ENCODE assay signal across 19 cellular contexts in genomic region chr2:174611851-174612250, GRCh38. TPM values are rescaled to one million over a fixed set of nuclear protein-coding genes. Genes with fewer than 3 reads are reported as not detected.
DNase-seq lines count a peak whose midpoint lies in the region; ATAC-seq and TF ChIP-seq lines count a peak whose summit lies in the region.
"Had no signal": no experiment of that assay in that cellular context is flagged by ENCODE, and none has a peak within 500 bp of the region (broad histone marks: within the 10 kb centered on the region; RNA-seq: fewer than 3 reads in every experiment).

No MANE protein-coding gene starts in this region.

- no peaks in the 10 kb centered on the region for H3K27me3 Mint-ChIP-seq in activated CD4-positive, alpha-beta T cell treated with anti-CD3 and anti-CD28 coated beads, Interleukin-2, amount 10 ng/mL, durations not matched to agents 24 days and 14 days
- H3K27me3 Mint-ChIP-seq in activated CD8-positive, alpha-beta T cell treated with anti-CD3 and anti-CD28 coated beads for 36 hours: no peaks in the 10 kb centered on the region
- no peaks in the 10 kb centered on the region for H3K27me3 Mint-ChIP-seq in natural killer cell treated with Interleukin-12 subunit alpha and Interleukin-12 subunit beta and Interleukin-15 and Interleukin-18, amount 100 ng/mL, for 72 hours

- no peak overlapping the region for H3K4me3 Mint-ChIP-seq in activated CD4-positive, alpha-beta T cell treated with anti-CD3 and anti-CD28 coated beads, Interleukin-2, amount 10 ng/mL, durations not matched to agents 24 days and 14 days
- no peak overlapping the region for H3K4me3 Mint-ChIP-seq in activated CD8-positive, alpha-beta T cell treated with anti-CD3 and anti-CD28 coated beads for 36 hours
- no peak overlapping the region for H3K4me3 Mint-ChIP-seq in natural killer cell treated with Interleukin-12 subunit alpha and Interleukin-12 subunit beta and Interleukin-15 and Interleukin-18, amount 100 ng/mL, for 72 hours

- no peak for TF ChIP-seq CTCF in activated CD8-positive, alpha-beta T cell treated with anti-CD3 and anti-CD28 coated beads for 36 hours (IDR thresholded peaks at IDR 0.05)
- TF ChIP-seq CTCF in ascending aorta (IDR thresholded peaks at IDR 0.05): no peak

- peaks cover 3% of the 10 kb centered on the region for H3K9me3 Mint-ChIP-seq in activated CD4-positive, alpha-beta T cell treated with anti-CD3 and anti-CD28 coated beads, Interleukin-2, amount 10 ng/mL, durations not matched to agents 24 days and 14 days
- H3K9me3 Mint-ChIP-seq in activated CD8-positive, alpha-beta T cell treated with anti-CD3 and anti-CD28 coated beads for 36 hours: peaks cover 1% of the 10 kb centered on the region
- no peaks in the 10 kb centered on the region for H3K9me3 Mint-ChIP-seq in natural killer cell treated with Interleukin-12 subunit alpha and Interleukin-12 subunit beta and Interleukin-15 and Interleukin-18, amount 100 ng/mL, for 72 hours

- DNase-seq in activated CD4-positive, alpha-beta T cell treated with anti-CD3 and anti-CD28 coated beads, Interleukin-2, amount 10 ng/mL, durations not matched to agents 24 days and 14 days: no peak
- no peak for DNase-seq in activated CD4-positive, alpha-beta T cell treated with anti-CD3 and anti-CD28 coated beads, Interleukin-2, amount 50 U/mL, for 4 hours
- no peak for DNase-seq in activated CD8-positive, alpha-beta T cell treated with anti-CD3 and anti-CD28 coated beads for 36 hours
- no peak for DNase-seq in natural killer cell treated with Interleukin-12 subunit alpha and Interleukin-12 subunit beta and Interleukin-15 and Interleukin-18, amount 100 ng/mL, for 72 hours (ENCODE audit: low spot score)
- DNase-seq in hepatic stellate cell (ENCODE audit: low spot score): no peak
- no peak for DNase-seq in ascending aorta (ENCODE audit: low spot score in 2 of 2)
- DNase-seq in amygdala (lab: John Stamatoyannopoulos, UW): no peak
- DNase-seq: activated CD8-positive, alpha-beta memory T cell treated with anti-CD3 and anti-CD28 coated beads, Interleukin-2, amount 50 U/mL, for 4 hours; amniotic stem cell; Caco-2; foreskin fibroblast; left lung; NCI-H187 treated with DMSO at 0.1 percent for 48 hours; stimulated activated CD4-positive, alpha-beta T cell treated with anti-CD3 and anti-CD28 coated beads, Interleukin-4, amount 100 ng/mL, for 1 hour; stimulated activated CD8-positive, alpha-beta memory T cell treated with anti-CD3 and anti-CD28 coated beads, Interleukin-4, amount 100 ng/mL, for 48 hours; upper lobe of left lung had no signal

- peaks cover 50% of the 10 kb centered on the region for H3K36me3 Mint-ChIP-seq in activated CD4-positive, alpha-beta T cell treated with anti-CD3 and anti-CD28 coated beads, Interleukin-2, amount 10 ng/mL, durations not matched to agents 24 days and 14 days (ENCODE audit: low read depth)
- H3K36me3 Mint-ChIP-seq in activated CD8-positive, alpha-beta T cell treated with anti-CD3 and anti-CD28 coated beads for 36 hours (ENCODE audit: low read depth): peaks cover 56% of the 10 kb centered on the region
- H3K36me3 Mint-ChIP-seq in natural killer cell treated with Interleukin-12 subunit alpha and Interleukin-12 subunit beta and Interleukin-15 and Interleukin-18, amount 100 ng/mL, for 72 hours: no peaks in the 10 kb centered on the region

- intact Hi-C loops in activated CD4-positive, alpha-beta T cell treated with anti-CD3 and anti-CD28 coated beads, Interleukin-2, amount 10 ng/mL, durations not matched to agents 24 days and 14 days (cut with micrococcal nuclease): no loop called here
- intact Hi-C loops in activated CD8-positive, alpha-beta T cell treated with anti-CD3 and anti-CD28 coated beads for 36 hours (cut with micrococcal nuclease): no loop called here
- intact Hi-C loops in ascending aorta (cut with DNase I): no loop called here

- peaks cover 10 to 52% of the 10 kb centered on the region in 2 donors for H3K4me1 ChIP-seq in ascending aorta
- H3K4me1 ChIP-seq: Caco-2 had no signal

- no peaks in the 10 kb centered on the region for H3K9me3 ChIP-seq in ascending aorta
- H3K9me3 ChIP-seq: Caco-2, left lung, upper lobe of left lung had no signal

- POLR2A ChIA-PET in activated CD8-positive, alpha-beta T cell treated with anti-CD3 and anti-CD28 coated beads for 36 hours (lab: Charles Lee): interaction anchor here (14.4 to 20.8 kb wide), 2 partner anchors 16 to 17 kb away, joined by 179 to 283 read pairs; partner anchors contain the start of gene WIPF1

- H3K27ac Mint-ChIP-seq in activated CD4-positive, alpha-beta T cell treated with anti-CD3 and anti-CD28 coated beads, Interleukin-2, amount 10 ng/mL, durations not matched to agents 24 days and 14 days: peak overlapping the region; percentile 93
- H3K27ac Mint-ChIP-seq in activated CD8-positive, alpha-beta T cell treated with anti-CD3 and anti-CD28 coated beads for 36 hours: peak overlapping the region; percentile 100
- peak overlapping the region; percentile 90 to 93 for H3K27ac Mint-ChIP-seq in natural killer cell treated with Interleukin-12 subunit alpha and Interleukin-12 subunit beta and Interleukin-15 and Interleukin-18, amount 100 ng/mL, for 72 hours

- peaks cover 80% of the 10 kb centered on the region for H3K4me1 Mint-ChIP-seq in activated CD4-positive, alpha-beta T cell treated with anti-CD3 and anti-CD28 coated beads, Interleukin-2, amount 10 ng/mL, durations not matched to agents 24 days and 14 days
- peaks cover 91% of the 10 kb centered on the region for H3K4me1 Mint-ChIP-seq in activated CD8-positive, alpha-beta T cell treated with anti-CD3 and anti-CD28 coated beads for 36 hours (ENCODE audit: low read depth)
- peaks cover 47 to 69% of the 10 kb centered on the region in 2 donors for H3K4me1 Mint-ChIP-seq in natural killer cell treated with Interleukin-12 subunit alpha and Interleukin-12 subunit beta and Interleukin-15 and Interleukin-18, amount 100 ng/mL, for 72 hours (ENCODE audit: low read depth in 2 of 2)

- H3K4me3 ChIP-seq in ascending aorta: no peak overlapping the region
- H3K4me3 ChIP-seq: left lung, upper lobe of left lung had no signal

- H3K36me3 ChIP-seq in ascending aorta: no peaks in the 10 kb centered on the region
- H3K36me3 ChIP-seq: upper lobe of left lung had no signal

- H3K27ac ChIP-seq in ascending aorta: no peak overlapping the region
- H3K27ac ChIP-seq: left lung, upper lobe of left lung had no signal

- no peaks in the 10 kb centered on the region for H3K27me3 ChIP-seq in ascending aorta
- H3K27me3 ChIP-seq: left lung, upper lobe of left lung had no signal

- CTCF ChIA-PET in activated CD8-positive, alpha-beta T cell treated with anti-CD3 and anti-CD28 coated beads for 36 hours (lab: Charles Lee): interaction anchor here (0.5 to 1.8 kb wide), 4 partner anchors 14 to 72 kb away, joined by 3 to 5 read pairs (median 4); partner anchors contain the start of gene WIPF1

- ATAC-seq in HG02885 (IDR thresholded peaks at IDR 0.05; ENCODE audit: poor library complexity, unreplicated experiment): peak; percentile 28
- ATAC-seq in activated CD8-positive, alpha-beta T cell treated with anti-CD3 and anti-CD28 coated beads for 36 hours: no peak
- no peak for ATAC-seq in natural killer cell treated with Interleukin-12 subunit alpha and Interleukin-12 subunit beta and Interleukin-15 and Interleukin-18, amount 100 ng/mL, for 72 hours
- ATAC-seq: left lung, SK-N-SH treated with all-trans-retinoic acid at 6 μM for 48 hours had no signal

RNA-seq across cellular contexts. Expression of gene WIPF1, which starts 14.2 kb away (rescaled TPM):
- 280 and 287 TPM in 2 replicates for total RNA-seq in activated CD4-positive, alpha-beta T cell treated with anti-CD3 and anti-CD28 coated beads, Interleukin-2, amount 10 ng/mL, durations not matched to agents 24 days and 14 days
- total RNA-seq in activated CD8-positive, alpha-beta T cell treated with anti-CD3 and anti-CD28 coated beads for 36 hours: 100 to 1,000 TPM; 361 to 365 TPM
- 100 to 1,000 TPM; 284 to 319 TPM for total RNA-seq in natural killer cell treated with Interleukin-12 subunit alpha and Interleukin-12 subunit beta and Interleukin-15 and Interleukin-18, amount 100 ng/mL, for 72 hours
- total RNA-seq in ascending aorta: 26.1 TPM
- total RNA-seq: G401 had no signal

Comparison
In these comparisons a context has a peak if more than half of its experiments do, and no peak if none do; other contexts are left out.
1. RNA of gene WIPF1, which starts 14.2 kb away (total RNA-seq): 361 to 365 TPM in activated CD8-positive, alpha-beta T cell treated with anti-CD3 and anti-CD28 coated beads for 36 hours, 284 to 319 TPM in natural killer cell treated with Interleukin-12 subunit alpha and Interleukin-12 subunit beta and Interleukin-15 and Interleukin-18, amount 100 ng/mL, for 72 hours and 280 to 287 TPM in activated CD4-positive, alpha-beta T cell treated with anti-CD3 and anti-CD28 coated beads, Interleukin-2, amount 10 ng/mL, durations not matched to agents 24 days and 14 days; 26.1 TPM in ascending aorta (single experiment); every median in the first group is over 10 times any median in the second.
2. Peak in every context shown above with its lines, with median percentiles within 50 percentile points of each other: H3K27ac Mint-ChIP-seq.